11 cellular contexts compared by ENCODE assay signal in the genomic region with DNA sequence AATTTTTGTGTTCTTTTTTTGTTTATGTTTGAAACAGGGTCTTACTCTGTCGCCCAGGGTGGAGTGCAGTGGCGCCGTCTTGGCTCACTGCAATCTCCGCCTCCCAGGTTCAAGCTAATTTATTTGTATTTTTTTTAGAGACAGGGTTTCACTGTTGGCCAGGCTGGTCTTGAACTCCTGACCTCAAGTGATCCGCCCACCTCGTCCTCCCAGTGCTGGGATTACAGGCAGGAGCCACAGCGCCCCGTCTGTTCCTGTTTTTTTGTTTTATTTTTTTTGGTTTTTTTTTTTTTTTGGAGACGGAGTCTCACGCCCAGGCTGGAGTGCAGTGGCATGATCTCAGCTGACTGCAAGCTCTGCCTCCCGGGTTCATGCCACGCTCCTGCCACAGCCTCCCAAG.
"Had no signal": no experiment of that assay in that cellular context is flagged by ENCODE, and none has a peak within 500 bp of the region (broad histone marks: within the 10 kb centered on the region; RNA-seq: fewer than 3 reads in every experiment).

No MANE protein-coding gene starts in this region.

- ATAC-seq: GM23338 had no signal

- FAIRE-seq: H1, H54 had no signal

- DNase-seq: H9, HCEC 1CT, HFFc6, IMR-90, Karpas-422, KBM-7 had no signal

- H3K4me3 ChIP-seq: GM23338 had no signal

- H3K9ac ChIP-seq: KMS-11 had no signal

- H3K27ac ChIP-seq: HL-60, KMS-11 had no signal

- H3K4me2 ChIP-seq: GM23338, KMS-11 had no signal
